ENCODE assay signal across 9 cellular contexts in genomic region chr19:5828661-5829566, GRCh38. TPM values are rescaled to one million over a fixed set of nuclear protein-coding genes. Genes with fewer than 3 reads are reported as not detected.
A peak's percentile ranks its signal among the peaks of the same experiment; 100 is the strongest.
DNase-seq lines count a peak whose midpoint lies in the region; ATAC-seq and FAIRE-seq lines count a peak whose summit lies in the region.
"Had no signal": no experiment of that assay in that cellular context is flagged by ENCODE, and none has a peak within 500 bp of the region (broad histone marks: within the 10 kb centered on the region; RNA-seq: fewer than 3 reads in every experiment).

No MANE protein-coding gene starts in this region.

- H3K36me3 ChIP-seq in small intestine (ENCODE audit: control insufficient read depth in 2 of 2, insufficient read depth in 2 of 2, low read length in 2 of 2): peaks cover 0 to 2% of the 10 kb centered on the region in 2 donors

- ATAC-seq in right cardiac atrium (peak; percentile 34 to 40), GM21723 (IDR thresholded peaks at IDR 0.05; ENCODE audit: unreplicated experiment) (no peak)
- ATAC-seq in activated CD4-positive, CD25-positive, alpha-beta regulatory T cell treated with anti-CD3 and anti-CD28 coated beads, Interleukin-2, amount 50 U/mL, for 24 hours: no peak

- H3K9me3 ChIP-seq in right cardiac atrium (ENCODE audit: control insufficient read depth, low read length): no peaks in the 10 kb centered on the region
- no peaks in the 10 kb centered on the region for H3K9me3 ChIP-seq in small intestine (ENCODE audit: control insufficient read depth, low read depth)

- FAIRE-seq in small intestine (lab: Jason Lieb, UNC): no peak

- H3K4me3 ChIP-seq in right cardiac atrium (ENCODE audit: low read length) (peak overlapping the region; percentile 6), small intestine (ENCODE audit: low read depth in 1 of 2, low read length in 2 of 2) (peak overlapping the region; percentile 19 to 40)

- H3K27me3 ChIP-seq in right cardiac atrium (ENCODE audit: control insufficient read depth, insufficient read depth) (no peaks in the 10 kb centered on the region), small intestine (ENCODE audit: control insufficient read depth in 2 of 2, insufficient read depth in 2 of 2, low read length in 2 of 2) (no peaks in the 10 kb centered on the region)

- H3K4me1 ChIP-seq in right cardiac atrium (ENCODE audit: control insufficient read depth, insufficient read depth, low read length): peaks cover 2% of the 10 kb centered on the region
- H3K4me1 ChIP-seq in small intestine (ENCODE audit: control insufficient read depth in 2 of 2, insufficient read depth in 1 of 2, low read depth in 1 of 2, low read length in 1 of 2): no peaks in the 10 kb centered on the region

- intact Hi-C loops in right cardiac atrium (cut with DNase I): loop anchor here in 2 of 4 donors (10.0 kb wide), 1 partner anchor 56 kb away; no protein-coding TSS in a partner anchor

- 2% methylated on average over 47 of the region's 47 CpGs for WGBS in right cardiac atrium
- WGBS in small intestine, 3 donors: 8 to 53% (median 26%) methylated on average over 39 to 47 of the region's 47 CpGs

- DNase-seq in ELF-1 (ENCODE audit: low read depth, low spot score) (peak; percentile 84), NCI-H1930 (lab: John Stamatoyannopoulos, UW) (peak; percentile 8 to 13), right cardiac atrium (peak in 2 of 3 donors; percentile 77 to 84), small intestine (no peak), NOMO-1 treated with dmso at 0.1 percent for 144 hours (lab: John Stamatoyannopoulos, UW; ENCODE audit: unreplicated experiment) (no peak)
- DNase-seq in activated naive CD4-positive, alpha-beta T cell treated with anti-CD3 and anti-CD28 coated beads, Interleukin-2, amount 50 U/mL, for 16 hours: peak; percentile 37

- peak overlapping the region; percentile 42 for H3K27ac ChIP-seq in right cardiac atrium (ENCODE audit: low read length)
- peak overlapping the region; percentile 76 to 92 for H3K27ac ChIP-seq in small intestine (ENCODE audit: low read depth in 1 of 2, low read length in 1 of 2)

RNA-seq across cellular contexts. Expression of gene FUT6, which starts 10.6 kb away (rescaled TPM):
- total RNA-seq in right cardiac atrium: not detected
- polyA plus RNA-seq in right cardiac atrium (not detected), small intestine (10 to 100 TPM; 22.4 to 34.6 (median 23.9) TPM)
- total RNA-seq: T-helper 2 cell treated with Interferon-gamma antibody and Interleukin-4, amounts not matched to agents 100 ng/mL and 5 ng/mL, for 36 hours had no signal

RNA-seq across cellular contexts. Expression of gene FUT3, which starts 22.3 kb away (rescaled TPM):
- total RNA-seq in right cardiac atrium: not detected
- polyA plus RNA-seq in right cardiac atrium (not detected), small intestine (100 to 1,000 TPM in 1 of 3 donors, 10 to 100 TPM in 2; 47.0 to 114 (median 50.1) TPM)
- total RNA-seq: T-helper 2 cell treated with Interferon-gamma antibody and Interleukin-4, amounts not matched to agents 100 ng/mL and 5 ng/mL, for 36 hours had no signal

RNA-seq across cellular contexts. Expression of gene NRTN, which starts 24.0 kb away (rescaled TPM):
- total RNA-seq in right cardiac atrium: 10 to 100 TPM; 31.6 to 57.1 (median 52.5) TPM
- polyA plus RNA-seq in right cardiac atrium: 31.7 TPM
- polyA plus RNA-seq in small intestine: 1 to 10 TPM in 2 of 3 donors, not detected in 1; 2.9 to 3.0 TPM

RNA-seq across cellular contexts. Expression of gene DUS3L, which starts 38.0 kb away (rescaled TPM):
- total RNA-seq in right cardiac atrium: 10 to 100 TPM; 16.0 to 27.3 (median 19.7) TPM
- polyA plus RNA-seq in right cardiac atrium (15.5 TPM), small intestine (10 to 100 TPM; 41.2 to 43.8 (median 42.6) TPM)

RNA-seq across cellular contexts. Expression of gene FUT5, which starts 41.4 kb away (rescaled TPM):
- total RNA-seq in right cardiac atrium: not detected
- polyA plus RNA-seq in right cardiac atrium (not detected), small intestine (not detected)
- total RNA-seq: T-helper 2 cell treated with Interferon-gamma antibody and Interleukin-4, amounts not matched to agents 100 ng/mL and 5 ng/mL, for 36 hours had no signal

Comparison
In these comparisons a context has a peak if more than half of its experiments do, and no peak if none do; other contexts are left out.
1. DNase-seq: peak in ELF-1 (single experiment), NCI-H1930 (2 of 2), activated naive CD4-positive, alpha-beta T cell treated with anti-CD3 and anti-CD28 coated beads, Interleukin-2, amount 50 U/mL, for 16 hours (single experiment) and right cardiac atrium (2 of 3); none in small intestine (single experiment) and NOMO-1 treated with dmso at 0.1 percent for 144 hours (single experiment).
2. ATAC-seq: peak in right cardiac atrium (2 of 2); none in GM21723 (single experiment) and activated CD4-positive, CD25-positive, alpha-beta regulatory T cell treated with anti-CD3 and anti-CD28 coated beads, Interleukin-2, amount 50 U/mL, for 24 hours (0 of 2).
3. RNA of gene FUT6, which starts 10.6 kb away (polyA plus RNA-seq): 22.4 to 34.6 TPM in small intestine; not detected in right cardiac atrium (single experiment); every median in the first group is over 10 times any median in the second.
4. RNA of gene FUT3, which starts 22.3 kb away (polyA plus RNA-seq): 47.0 to 114 TPM in small intestine; not detected in right cardiac atrium (single experiment); every median in the first group is over 10 times any median in the second.